ENCODE assay signal across 1 cellular context in the genomic region with DNA sequence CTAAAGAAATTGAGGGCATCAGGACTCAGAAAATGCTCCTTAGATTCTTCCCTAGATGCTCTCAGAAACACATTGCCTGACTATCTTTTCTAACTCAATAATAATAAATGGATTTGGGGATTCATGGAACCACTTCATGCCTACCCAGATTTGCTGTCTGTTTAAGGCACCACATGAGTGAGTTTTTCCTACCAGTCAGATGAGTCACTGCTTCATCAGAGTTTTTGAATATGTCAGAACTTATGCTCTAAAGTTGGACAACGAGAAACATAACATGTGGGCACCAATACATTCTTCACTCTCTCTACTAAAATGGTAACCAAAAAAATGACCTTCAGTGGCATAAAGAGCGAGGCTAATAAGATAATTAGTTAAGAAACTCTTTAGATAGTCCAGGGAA.
TF ChIP-seq lines count a peak whose summit lies in the region.

No MANE protein-coding gene starts in this region.

TF ChIP-seq in GM23338, 12 proteins besides CTCF, POLR2A, EP300 and RAD21 (continued from another document):
- TF ChIP-seq, protein P1, sequence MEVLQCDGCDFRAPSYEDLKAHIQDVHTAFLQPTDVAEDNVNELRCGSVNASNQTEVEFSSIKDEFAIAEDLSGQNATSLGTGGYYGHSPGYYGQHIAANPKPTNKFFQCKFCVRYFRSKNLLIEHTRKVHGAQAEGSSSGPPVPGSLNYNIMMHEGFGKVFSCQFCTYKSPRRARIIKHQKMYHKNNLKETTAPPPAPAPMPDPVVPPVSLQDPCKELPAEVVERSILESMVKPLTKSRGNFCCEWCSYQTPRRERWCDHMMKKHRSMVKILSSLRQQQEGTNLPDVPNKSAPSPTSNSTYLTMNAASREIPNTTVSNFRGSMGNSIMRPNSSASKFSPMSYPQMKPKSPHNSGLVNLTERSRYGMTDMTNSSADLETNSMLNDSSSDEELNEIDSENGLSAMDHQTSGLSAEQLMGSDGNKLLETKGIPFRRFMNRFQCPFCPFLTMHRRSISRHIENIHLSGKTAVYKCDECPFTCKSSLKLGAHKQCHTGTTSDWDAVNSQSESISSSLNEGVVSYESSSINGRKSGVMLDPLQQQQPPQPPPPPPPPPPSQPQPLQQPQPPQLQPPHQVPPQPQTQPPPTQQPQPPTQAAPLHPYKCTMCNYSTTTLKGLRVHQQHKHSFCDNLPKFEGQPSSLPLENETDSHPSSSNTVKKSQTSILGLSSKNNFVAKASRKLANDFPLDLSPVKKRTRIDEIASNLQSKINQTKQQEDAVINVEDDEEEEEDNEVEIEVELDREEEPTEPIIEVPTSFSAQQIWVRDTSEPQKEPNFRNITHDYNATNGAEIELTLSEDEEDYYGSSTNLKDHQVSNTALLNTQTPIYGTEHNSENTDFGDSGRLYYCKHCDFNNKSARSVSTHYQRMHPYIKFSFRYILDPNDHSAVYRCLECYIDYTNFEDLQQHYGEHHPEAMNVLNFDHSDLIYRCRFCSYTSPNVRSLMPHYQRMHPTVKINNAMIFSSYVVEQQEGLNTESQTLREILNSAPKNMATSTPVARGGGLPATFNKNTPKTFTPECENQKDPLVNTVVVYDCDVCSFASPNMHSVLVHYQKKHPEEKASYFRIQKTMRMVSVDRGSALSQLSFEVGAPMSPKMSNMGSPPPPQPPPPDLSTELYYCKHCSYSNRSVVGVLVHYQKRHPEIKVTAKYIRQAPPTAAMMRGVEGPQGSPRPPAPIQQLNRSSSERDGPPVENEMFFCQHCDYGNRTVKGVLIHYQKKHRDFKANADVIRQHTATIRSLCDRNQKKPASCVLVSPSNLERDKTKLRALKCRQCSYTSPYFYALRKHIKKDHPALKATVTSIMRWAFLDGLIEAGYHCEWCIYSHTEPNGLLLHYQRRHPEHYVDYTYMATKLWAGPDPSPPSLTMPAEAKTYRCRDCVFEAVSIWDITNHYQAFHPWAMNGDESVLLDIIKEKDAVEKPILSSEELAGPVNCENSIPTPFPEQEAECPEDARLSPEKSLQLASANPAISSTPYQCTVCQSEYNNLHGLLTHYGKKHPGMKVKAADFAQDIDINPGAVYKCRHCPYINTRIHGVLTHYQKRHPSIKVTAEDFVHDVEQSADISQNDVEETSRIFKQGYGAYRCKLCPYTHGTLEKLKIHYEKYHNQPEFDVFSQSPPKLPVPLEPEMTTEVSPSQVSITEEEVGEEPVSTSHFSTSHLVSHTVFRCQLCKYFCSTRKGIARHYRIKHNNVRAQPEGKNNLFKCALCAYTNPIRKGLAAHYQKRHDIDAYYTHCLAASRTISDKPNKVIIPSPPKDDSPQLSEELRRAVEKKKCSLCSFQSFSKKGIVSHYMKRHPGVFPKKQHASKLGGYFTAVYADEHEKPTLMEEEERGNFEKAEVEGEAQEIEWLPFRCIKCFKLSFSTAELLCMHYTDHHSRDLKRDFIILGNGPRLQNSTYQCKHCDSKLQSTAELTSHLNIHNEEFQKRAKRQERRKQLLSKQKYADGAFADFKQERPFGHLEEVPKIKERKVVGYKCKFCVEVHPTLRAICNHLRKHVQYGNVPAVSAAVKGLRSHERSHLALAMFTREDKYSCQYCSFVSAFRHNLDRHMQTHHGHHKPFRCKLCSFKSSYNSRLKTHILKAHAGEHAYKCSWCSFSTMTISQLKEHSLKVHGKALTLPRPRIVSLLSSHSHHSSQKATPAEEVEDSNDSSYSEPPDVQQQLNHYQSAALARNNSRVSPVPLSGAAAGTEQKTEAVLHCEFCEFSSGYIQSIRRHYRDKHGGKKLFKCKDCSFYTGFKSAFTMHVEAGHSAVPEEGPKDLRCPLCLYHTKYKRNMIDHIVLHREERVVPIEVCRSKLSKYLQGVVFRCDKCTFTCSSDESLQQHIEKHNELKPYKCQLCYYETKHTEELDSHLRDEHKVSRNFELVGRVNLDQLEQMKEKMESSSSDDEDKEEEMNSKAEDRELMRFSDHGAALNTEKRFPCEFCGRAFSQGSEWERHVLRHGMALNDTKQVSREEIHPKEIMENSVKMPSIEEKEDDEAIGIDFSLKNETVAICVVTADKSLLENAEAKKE (CRISPR knock-in tag; IDR thresholded peaks at IDR 0.05) = no peak
- TF ChIP-seq STAT1 (IDR thresholded peaks at IDR 0.05; ENCODE audit: unreplicated experiment) (no peak), ZNF114 (CRISPR knock-in tag; IDR thresholded peaks at IDR 0.05) (no peak), JUNB (IDR thresholded peaks at IDR 0.05; ENCODE audit: unreplicated experiment) (no peak), POLR2AphosphoS5 (IDR thresholded peaks at IDR 0.05; ENCODE audit: low read depth) (no peak), CREB1 (CRISPR knock-in tag; IDR thresholded peaks at IDR 0.05; ENCODE audit: low read depth) (no peak)
- TF ChIP-seq, protein P2, sequence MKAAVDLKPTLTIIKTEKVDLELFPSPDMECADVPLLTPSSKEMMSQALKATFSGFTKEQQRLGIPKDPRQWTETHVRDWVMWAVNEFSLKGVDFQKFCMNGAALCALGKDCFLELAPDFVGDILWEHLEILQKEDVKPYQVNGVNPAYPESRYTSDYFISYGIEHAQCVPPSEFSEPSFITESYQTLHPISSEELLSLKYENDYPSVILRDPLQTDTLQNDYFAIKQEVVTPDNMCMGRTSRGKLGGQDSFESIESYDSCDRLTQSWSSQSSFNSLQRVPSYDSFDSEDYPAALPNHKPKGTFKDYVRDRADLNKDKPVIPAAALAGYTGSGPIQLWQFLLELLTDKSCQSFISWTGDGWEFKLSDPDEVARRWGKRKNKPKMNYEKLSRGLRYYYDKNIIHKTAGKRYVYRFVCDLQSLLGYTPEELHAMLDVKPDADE (IDR thresholded peaks at IDR 0.05) = no peak
- TF ChIP-seq, protein P3, sequence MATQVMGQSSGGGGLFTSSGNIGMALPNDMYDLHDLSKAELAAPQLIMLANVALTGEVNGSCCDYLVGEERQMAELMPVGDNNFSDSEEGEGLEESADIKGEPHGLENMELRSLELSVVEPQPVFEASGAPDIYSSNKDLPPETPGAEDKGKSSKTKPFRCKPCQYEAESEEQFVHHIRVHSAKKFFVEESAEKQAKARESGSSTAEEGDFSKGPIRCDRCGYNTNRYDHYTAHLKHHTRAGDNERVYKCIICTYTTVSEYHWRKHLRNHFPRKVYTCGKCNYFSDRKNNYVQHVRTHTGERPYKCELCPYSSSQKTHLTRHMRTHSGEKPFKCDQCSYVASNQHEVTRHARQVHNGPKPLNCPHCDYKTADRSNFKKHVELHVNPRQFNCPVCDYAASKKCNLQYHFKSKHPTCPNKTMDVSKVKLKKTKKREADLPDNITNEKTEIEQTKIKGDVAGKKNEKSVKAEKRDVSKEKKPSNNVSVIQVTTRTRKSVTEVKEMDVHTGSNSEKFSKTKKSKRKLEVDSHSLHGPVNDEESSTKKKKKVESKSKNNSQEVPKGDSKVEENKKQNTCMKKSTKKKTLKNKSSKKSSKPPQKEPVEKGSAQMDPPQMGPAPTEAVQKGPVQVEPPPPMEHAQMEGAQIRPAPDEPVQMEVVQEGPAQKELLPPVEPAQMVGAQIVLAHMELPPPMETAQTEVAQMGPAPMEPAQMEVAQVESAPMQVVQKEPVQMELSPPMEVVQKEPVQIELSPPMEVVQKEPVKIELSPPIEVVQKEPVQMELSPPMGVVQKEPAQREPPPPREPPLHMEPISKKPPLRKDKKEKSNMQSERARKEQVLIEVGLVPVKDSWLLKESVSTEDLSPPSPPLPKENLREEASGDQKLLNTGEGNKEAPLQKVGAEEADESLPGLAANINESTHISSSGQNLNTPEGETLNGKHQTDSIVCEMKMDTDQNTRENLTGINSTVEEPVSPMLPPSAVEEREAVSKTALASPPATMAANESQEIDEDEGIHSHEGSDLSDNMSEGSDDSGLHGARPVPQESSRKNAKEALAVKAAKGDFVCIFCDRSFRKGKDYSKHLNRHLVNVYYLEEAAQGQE (IDR thresholded peaks at IDR 0.05; ENCODE audit: unreplicated experiment) = no peak
